ENCODE assay signal across 1 cellular context in genomic region chr2:237551071-237551574, GRCh38.
TF ChIP-seq lines count a peak whose summit lies in the region.

No MANE protein-coding gene starts in this region.

TF ChIP-seq in HepG2, 621 proteins besides CTCF, POLR2A, EP300 and RAD21 (continued from another document and continues in another):
- TF ChIP-seq USF2 (IDR thresholded peaks at IDR 0.05; ENCODE audit: low read depth, low read length) = no peak; the same call in 1 of the 2 replicates
- peak; percentile 74 for TF ChIP-seq USF2 (CRISPR knock-in tag; IDR thresholded peaks at IDR 0.05; ENCODE audit: borderline replicate concordance)
- TF ChIP-seq ZNF34 (CRISPR knock-in tag; IDR thresholded peaks at IDR 0.05; ENCODE audit: borderline replicate concordance) = no peak
- TF ChIP-seq MAZ (IDR thresholded peaks at IDR 0.05; ENCODE audit: borderline replicate concordance, low read depth, low read length) = no peak
- 0 out of 2 replicates have a peak, but pooled peaks have one; percentile 16 for TF ChIP-seq MAZ (CRISPR knock-in tag; IDR thresholded peaks at IDR 0.05; ENCODE audit: low read depth)
- no peak for TF ChIP-seq MIER3 (CRISPR knock-in tag; IDR thresholded peaks at IDR 0.05; ENCODE audit: borderline replicate concordance)
- TF ChIP-seq SRY (CRISPR knock-in tag; IDR thresholded peaks at IDR 0.05) = no peak
- TF ChIP-seq ZNF343 (CRISPR knock-in tag; IDR thresholded peaks at IDR 0.05) = no peak
- no peak for TF ChIP-seq TCF12 (IDR thresholded peaks at IDR 0.05)
- TF ChIP-seq TCF12 (CRISPR knock-in tag; IDR thresholded peaks at IDR 0.05) = no peak
- no peak for TF ChIP-seq ZNF460 (CRISPR knock-in tag; IDR thresholded peaks at IDR 0.05; ENCODE audit: borderline replicate concordance)
- no peak for TF ChIP-seq POLR2AphosphoS2 (IDR thresholded peaks at IDR 0.05; ENCODE audit: low read depth, low read length)
- no peak for TF ChIP-seq MEIS1 (CRISPR knock-in tag; IDR thresholded peaks at IDR 0.05; ENCODE audit: borderline replicate concordance)
- TF ChIP-seq NCOA5 (CRISPR knock-in tag; IDR thresholded peaks at IDR 0.05) = no peak
- TF ChIP-seq XRCC5 (optimal IDR thresholded peaks at IDR 0.05; ENCODE audit: low read length) = no peak
- peak; percentile 83 for TF ChIP-seq SALL1 (CRISPR knock-in tag; IDR thresholded peaks at IDR 0.05)
- 0 out of 2 replicates have a peak, but pooled peaks have one; percentile 24 for TF ChIP-seq RXRB (CRISPR knock-in tag; IDR thresholded peaks at IDR 0.05; ENCODE audit: borderline replicate concordance)
- no peak for TF ChIP-seq ZBTB2 (CRISPR knock-in tag; IDR thresholded peaks at IDR 0.05; ENCODE audit: low read depth)
- TF ChIP-seq BATF2 (CRISPR knock-in tag; IDR thresholded peaks at IDR 0.05) = no peak
- TF ChIP-seq AHR (CRISPR knock-in tag; IDR thresholded peaks at IDR 0.05) = no peak
- TF ChIP-seq UBTF (CRISPR knock-in tag; IDR thresholded peaks at IDR 0.05) = peak; percentile 24; the same call in 1 of the 2 replicates
- 0 out of 2 replicates have a peak, but pooled peaks have one; percentile 60 for TF ChIP-seq EEA1 (CRISPR knock-in tag; IDR thresholded peaks at IDR 0.05; ENCODE audit: borderline replicate concordance)
- no peak for TF ChIP-seq CREBL2 (CRISPR knock-in tag; IDR thresholded peaks at IDR 0.05; ENCODE audit: borderline replicate concordance)
- TF ChIP-seq NR2F6 (IDR thresholded peaks at IDR 0.05) = no peak
- TF ChIP-seq NR2F6 (CRISPR knock-in tag; IDR thresholded peaks at IDR 0.05) = peak; percentile 33; the same call in 1 of the 2 replicates
- no peak for TF ChIP-seq ATF5 (CRISPR knock-in tag; IDR thresholded peaks at IDR 0.05; ENCODE audit: low read depth)
- TF ChIP-seq KLF16 (CRISPR knock-in tag; IDR thresholded peaks at IDR 0.05) = no peak
- TF ChIP-seq IRF2 (CRISPR knock-in tag; IDR thresholded peaks at IDR 0.05) = no peak
- TF ChIP-seq ZNF317 (CRISPR knock-in tag; IDR thresholded peaks at IDR 0.05) = no peak
- no peak for TF ChIP-seq ZNF496 (CRISPR knock-in tag; IDR thresholded peaks at IDR 0.05; ENCODE audit: insufficient replicate concordance)
- TF ChIP-seq HMG20B (CRISPR knock-in tag; conservative IDR thresholded peaks at IDR 0.05) = no peak
- no peak for TF ChIP-seq ZNF841 (CRISPR knock-in tag; IDR thresholded peaks at IDR 0.05; ENCODE audit: borderline replicate concordance)
- TF ChIP-seq PITX1 (CRISPR knock-in tag; IDR thresholded peaks at IDR 0.05) = 0 out of 2 replicates have a peak, but pooled peaks have one; percentile 15
- peak; percentile 36; the same call in 1 of the 2 replicates for TF ChIP-seq MXD1 (CRISPR knock-in tag; IDR thresholded peaks at IDR 0.05)
- peak; percentile 32; the same call in 1 of the 2 replicates for TF ChIP-seq ARID4A (CRISPR knock-in tag; IDR thresholded peaks at IDR 0.05; ENCODE audit: borderline replicate concordance)
- TF ChIP-seq ZNF225 (CRISPR knock-in tag; IDR thresholded peaks at IDR 0.05) = 0 out of 2 replicates have a peak, but pooled peaks have one; percentile 56
- 0 out of 2 replicates have a peak, but pooled peaks have one; percentile 60 for TF ChIP-seq WIZ (CRISPR knock-in tag; IDR thresholded peaks at IDR 0.05)
- TF ChIP-seq NFE2L1 (CRISPR knock-in tag; IDR thresholded peaks at IDR 0.05; ENCODE audit: borderline replicate concordance) = no peak
- TF ChIP-seq ZNF430 (CRISPR knock-in tag; IDR thresholded peaks at IDR 0.05) = peak; percentile 67; the same call in 1 of the 2 replicates
- TF ChIP-seq HOXA7 (CRISPR knock-in tag; IDR thresholded peaks at IDR 0.05) = 0 out of 2 replicates have a peak, but pooled peaks have one; percentile 56
- TF ChIP-seq PREB (CRISPR knock-in tag; IDR thresholded peaks at IDR 0.05) = no peak
- TF ChIP-seq MED1 (CRISPR knock-in tag; IDR thresholded peaks at IDR 0.05) = peak; percentile 36; the same call in 1 of the 2 replicates
- no peak for TF ChIP-seq ZNF17 (CRISPR knock-in tag; IDR thresholded peaks at IDR 0.05)
- TF ChIP-seq ZBTB42 (CRISPR knock-in tag; IDR thresholded peaks at IDR 0.05) = no peak
- no peak for TF ChIP-seq ZNF776 (CRISPR knock-in tag; IDR thresholded peaks at IDR 0.05)
- TF ChIP-seq PPARG (CRISPR knock-in tag; conservative IDR thresholded peaks at IDR 0.05) = no peak
- no peak for TF ChIP-seq ZIK1 (CRISPR knock-in tag; IDR thresholded peaks at IDR 0.05; ENCODE audit: borderline replicate concordance, low read depth)
- no peak for TF ChIP-seq ZBTB14 (CRISPR knock-in tag; IDR thresholded peaks at IDR 0.05)
- TF ChIP-seq E2F5 (CRISPR knock-in tag; conservative IDR thresholded peaks at IDR 0.05) = no peak
- TF ChIP-seq ZFP37 (CRISPR knock-in tag; IDR thresholded peaks at IDR 0.05; ENCODE audit: borderline replicate concordance) = peak; percentile 78; the same call in 1 of the 2 replicates
- 0 out of 2 replicates have a peak, but pooled peaks have one; percentile 11 for TF ChIP-seq ZMYM4 (CRISPR knock-in tag; IDR thresholded peaks at IDR 0.05)
- TF ChIP-seq SCMH1 (CRISPR knock-in tag; IDR thresholded peaks at IDR 0.05; ENCODE audit: borderline replicate concordance) = no peak
- no peak for TF ChIP-seq TRIM24 (CRISPR knock-in tag; IDR thresholded peaks at IDR 0.05)
